Comparison of ENCODE assay signal across 25 cellular contexts in genomic region chr1:195794225-195794624, GRCh38.
"Had no signal": no experiment of that assay in that cellular context is flagged by ENCODE, and none has a peak within 500 bp of the region (broad histone marks: within the 10 kb centered on the region; RNA-seq: fewer than 3 reads in every experiment).

No MANE protein-coding gene starts in this region.

- H3K27ac Mint-ChIP-seq: T-cell had no signal

- ATAC-seq: T-cell had no signal

- H3K36me3 Mint-ChIP-seq: T-cell had no signal

- H3K27ac ChIP-seq: SJSA1, SK-N-MC had no signal

- DNase-seq: KG1, MG63, NCI-H1092, NCI-H1105 treated with DMSO at 0.1 percent for 48 hours, NCI-H1417 treated with DMSO at 0.1 percent for 48 hours, NCI-H146, NCI-H1694 treated with DMSO at 0.1 percent for 48 hours, NCI-H1930, NCI-H2081, NCI-H2107, NCI-H2171, NCI-H226, NCI-H446, NCI-H510A, NCI-H524 treated with DMSO at 0.1 percent for 48 hours, NCI-H69, NCI-H774, Right ventricle myocardium superior, RPMI8226, SIG-M5, SW 1271, T-cell had no signal

- H3K27me3 Mint-ChIP-seq: T-cell had no signal

- H3K4me3 ChIP-seq: MG63, SJSA1, SK-N-MC had no signal

- FAIRE-seq: RCC 7860 had no signal

- H3K4me3 Mint-ChIP-seq: T-cell had no signal

- H3K4me1 Mint-ChIP-seq: T-cell had no signal

- H3K4me1 ChIP-seq: SJSA1 had no signal

- H3K27me3 ChIP-seq: MG63, SJSA1 had no signal

- H3K36me3 ChIP-seq: MG63, SJSA1 had no signal

- H3K9me3 ChIP-seq: MG63, SJSA1 had no signal
